In the genomic region with DNA sequence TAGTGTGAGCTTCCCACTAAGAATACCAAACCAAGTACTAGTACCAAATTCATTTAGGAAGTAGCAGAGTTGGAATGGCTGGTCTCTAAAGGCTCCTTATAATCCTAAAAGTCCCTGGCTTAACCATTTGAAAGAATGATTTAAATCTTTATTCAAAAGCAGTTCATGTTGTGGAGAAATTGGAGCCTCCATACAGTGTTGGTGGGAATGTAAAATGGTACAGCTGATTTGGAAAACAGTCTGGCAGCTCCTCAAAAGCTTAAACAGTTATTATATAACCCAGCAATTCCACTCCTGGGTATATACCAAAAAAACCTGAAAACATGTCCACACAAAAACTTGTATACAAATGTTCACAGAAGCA, we compare ENCODE assay signal across 11 cellular contexts. TPM values are rescaled to one million over a fixed set of nuclear protein-coding genes. Genes with fewer than 3 reads are reported as not detected.
A peak's percentile ranks its signal among the peaks of the same experiment; 100 is the strongest.
DNase-seq lines count a peak whose midpoint lies in the region; ATAC-seq, FAIRE-seq and TF ChIP-seq lines count a peak whose summit lies in the region.
"Had no signal": no experiment of that assay in that cellular context is flagged by ENCODE, and none has a peak within 500 bp of the region (broad histone marks: within the 10 kb centered on the region; RNA-seq: fewer than 3 reads in every experiment).

No MANE protein-coding gene starts in this region.

- H3K9me3 ChIP-seq in adipocyte (ENCODE audit: control insufficient read depth, low read length) (no peaks in the 10 kb centered on the region), HepG2 (ENCODE audit: low read length) (no peaks in the 10 kb centered on the region)

- H3K4me1 Mint-ChIP-seq in activated T-cell treated with anti-CD3 and anti-CD28 coated beads, Interleukin-2, amount 50 U/mL, for 72 hours (ENCODE audit: low read depth): peaks cover 55% of the 10 kb centered on the region
- peaks cover 22% of the 10 kb centered on the region for H3K4me1 Mint-ChIP-seq in stimulated activated memory B cell treated with anti-CD40 and anti-IgM and Interleukin-4, amounts not matched to agents 10 μg/mL and 1 μg/mL and 100 μg/mL, for 72 hours

- H2AFZ ChIP-seq in HepG2 (ENCODE audit: low read length): no peak overlapping the region

- H3K4me3 ChIP-seq in adipocyte (ENCODE audit: low read length) (peak overlapping the region; percentile 99), HepG2 (replicated peaks in 1 of 3; ENCODE audit: insufficient read depth in 1 of 3, low read depth in 2 of 3, low read length in 3 of 3) (peak overlapping the region; percentile 73 to 89 (median 81))

- ATAC-seq in activated T-cell treated with anti-CD3 and anti-CD28 coated beads, Interleukin-2, amount 50 U/mL, for 72 hours (replicated peaks in 1 of 2): no peak
- ATAC-seq in HepG2: no peak
- ATAC-seq in stimulated activated memory B cell treated with anti-CD40 and anti-IgM and Interleukin-4, amounts not matched to agents 10 μg/mL and 1 μg/mL and 100 μg/mL, for 72 hours: no peak
- ATAC-seq in activated CD4-positive, CD25-positive, alpha-beta regulatory T cell treated with anti-CD3 and anti-CD28 coated beads, Interleukin-2, amount 50 U/mL, for 24 hours: no peak

- peaks cover 11 to 20% of the 10 kb centered on the region in 2 donors for H3K36me3 Mint-ChIP-seq in activated T-cell treated with anti-CD3 and anti-CD28 coated beads, Interleukin-2, amount 50 U/mL, for 72 hours (ENCODE audit: insufficient read depth in 2 of 2)
- peaks cover 17% of the 10 kb centered on the region for H3K36me3 Mint-ChIP-seq in stimulated activated memory B cell treated with anti-CD40 and anti-IgM and Interleukin-4, amounts not matched to agents 10 μg/mL and 1 μg/mL and 100 μg/mL, for 72 hours

- H3K27me3 ChIP-seq in adipocyte (replicated peaks; ENCODE audit: control insufficient read depth, insufficient read depth, low read length) (no peaks in the 10 kb centered on the region), HepG2 (ENCODE audit: control insufficient read depth in 1 of 2, insufficient read depth in 2 of 2, low read length in 2 of 2) (peaks cover 0 to 5% of the 10 kb centered on the region in 2 experiments; a peak in 1 of 5 replicates)

- intact Hi-C loops in HepG2 (cut with micrococcal nuclease; ENCODE audit: unreplicated experiment): loop anchor here (10.0 kb wide), 1 partner anchor 110 kb away; the partner anchor contains the start of gene DENND4C

- H3K4me1 ChIP-seq in adipocyte (ENCODE audit: control insufficient read depth, insufficient read depth, low read length): peaks cover 51% of the 10 kb centered on the region
- H3K4me1 ChIP-seq in HepG2 (ENCODE audit: insufficient read depth, low read length): peaks cover 85% of the 10 kb centered on the region

- no peak for TF ChIP-seq POLR2A in HepG2 (IDR thresholded peaks at IDR 0.05; ENCODE audit: insufficient read depth in 1 of 2, low read depth in 2 of 2, low read length in 2 of 2)

- BruUV-seq in HepG2 (replicated peaks; lab: Mats Ljungman, UMichigan): no TSS peak

- no peak for DNase-seq in activated T-cell treated with anti-CD3 and anti-CD28 coated beads, Interleukin-2, amount 50 U/mL, for 72 hours
- no peak for DNase-seq in activated T-cell treated with anti-CD3 and anti-CD28 coated beads for 4 hours
- DNase-seq in adipocyte (ENCODE audit: low read depth): no peak
- DNase-seq in HepG2 (ENCODE audit: low spot score): no peak
- DNase-seq in epidermal melanocyte (ENCODE audit: insufficient read length, low spot score): no peak
- DNase-seq in DMS 273 treated with DMSO at 0.1 percent for 48 hours (lab: John Stamatoyannopoulos, UW): no peak
- DNase-seq: GDM1, islet precursor cell had no signal

- peak overlapping the region; percentile 96 for H3K9ac ChIP-seq in adipocyte (ENCODE audit: low read length)
- peak overlapping the region; percentile 98 for H3K9ac ChIP-seq in HepG2 (ENCODE audit: insufficient read depth, low read depth, low read length)

- TF ChIP-seq EP300 in HepG2 (IDR thresholded peaks at IDR 0.05; ENCODE audit: low read depth in 2 of 2, low read length in 2 of 2): no peak
- no peak for TF ChIP-seq EP300 in HepG2 (CRISPR knock-in tag; IDR thresholded peaks at IDR 0.05; ENCODE audit: borderline replicate concordance)

- in situ Hi-C loops in HepG2 (cut with HindIII; ENCODE audit: extremely low pct_ligation_motif_present, low pct_unique_long_range_greater_than_20kb): no loop called here

- H3K4me3 Mint-ChIP-seq in activated T-cell treated with anti-CD3 and anti-CD28 coated beads, Interleukin-2, amount 50 U/mL, for 72 hours: peak overlapping the region; percentile 50 to 87
- no peak overlapping the region for H3K4me3 Mint-ChIP-seq in stimulated activated memory B cell treated with anti-CD40 and anti-IgM and Interleukin-4, amounts not matched to agents 10 μg/mL and 1 μg/mL and 100 μg/mL, for 72 hours

- H3K27me3 Mint-ChIP-seq in activated T-cell treated with anti-CD3 and anti-CD28 coated beads, Interleukin-2, amount 50 U/mL, for 72 hours (ENCODE audit: low read depth): no peaks in the 10 kb centered on the region
- no peaks in the 10 kb centered on the region for H3K27me3 Mint-ChIP-seq in stimulated activated memory B cell treated with anti-CD40 and anti-IgM and Interleukin-4, amounts not matched to agents 10 μg/mL and 1 μg/mL and 100 μg/mL, for 72 hours

- CTCF ChIA-PET in HepG2 (lab: Yijun Ruan, JAX; ENCODE audit: low intra/inter-chr PET ratio, low total read pairs): no interaction called here

- H3K36me3 ChIP-seq in adipocyte (ENCODE audit: control insufficient read depth, insufficient read depth, low read length, severe bottlenecking) (peaks cover 70% of the 10 kb centered on the region), HepG2 (replicated peaks in 1 of 2; ENCODE audit: control insufficient read depth in 1 of 2, insufficient read depth in 2 of 2, low read length in 2 of 2) (peaks cover 18 to 67% of the 10 kb centered on the region in 2 experiments)

- peaks cover 41% of the 10 kb centered on the region for H4K20me1 ChIP-seq in HepG2 (ENCODE audit: insufficient read depth, low read length)

- peak overlapping the region; percentile 33 for H3K27ac ChIP-seq in HepG2 (ENCODE audit: extremely low read length, insufficient read depth, low read length)

- peak overlapping the region; percentile 89 for H3K27ac Mint-ChIP-seq in activated T-cell treated with anti-CD3 and anti-CD28 coated beads, Interleukin-2, amount 50 U/mL, for 72 hours
- peak overlapping the region; percentile 42 for H3K27ac Mint-ChIP-seq in stimulated activated memory B cell treated with anti-CD40 and anti-IgM and Interleukin-4, amounts not matched to agents 10 μg/mL and 1 μg/mL and 100 μg/mL, for 72 hours

- peaks cover 52% of the 10 kb centered on the region for H3K79me2 ChIP-seq in HepG2 (ENCODE audit: insufficient read depth, low read length)

- no peak for TF ChIP-seq CTCF in HepG2 (CRISPR knock-in tag; IDR thresholded peaks at IDR 0.05)

- FAIRE-seq in HepG2 (lab: Jason Lieb, UNC): no peak
- FAIRE-seq: H54 had no signal

- peak overlapping the region; percentile 94 for H3K4me2 ChIP-seq in HepG2 (ENCODE audit: low read depth, low read length)

- no peak for TF ChIP-seq RAD21 in HepG2 (CRISPR knock-in tag; IDR thresholded peaks at IDR 0.05)

- POLR2A ChIA-PET in HepG2 (lab: Yijun Ruan, JAX): interaction anchor here (1.0 to 1.8 kb wide), 2 partner anchors 11 to 28 kb away, joined by 3 to 7 read pairs; no protein-coding TSS in a partner anchor

- no peaks in the 10 kb centered on the region for H3K9me3 Mint-ChIP-seq in activated T-cell treated with anti-CD3 and anti-CD28 coated beads, Interleukin-2, amount 50 U/mL, for 72 hours
- no peaks in the 10 kb centered on the region for H3K9me3 Mint-ChIP-seq in stimulated activated memory B cell treated with anti-CD40 and anti-IgM and Interleukin-4, amounts not matched to agents 10 μg/mL and 1 μg/mL and 100 μg/mL, for 72 hours

RNA-seq across cellular contexts. Expression of gene PLIN2, which starts 2.9 kb away (rescaled TPM):
- 10 to 100 TPM; 76.4 to 84.0 TPM for total RNA-seq in activated T-cell treated with anti-CD3 and anti-CD28 coated beads, Interleukin-2, amount 50 U/mL, for 72 hours
- total RNA-seq in HepG2 (2016; rRNA removed; fragmentation: Illumina TruSeq; extraction: Trizol): 173 and 246 TPM in 2 replicates
- 50.1 and 56.5 TPM in 2 replicates for total RNA-seq in HepG2 (2016; cell fraction: cytosol; rRNA removed; fragmentation: Illumina TruSeq; extraction: Trizol; ENCODE audit: low read depth)
- total RNA-seq in HepG2 (2016; cell fraction: insoluble cytoplasmic fraction; rRNA removed; fragmentation: Illumina TruSeq; extraction: Trizol): 166 and 239 TPM in 2 replicates
- 84.9 and 96.5 TPM in 2 replicates for total RNA-seq in HepG2 (2016; cell fraction: membrane; rRNA removed; fragmentation: Illumina TruSeq; extraction: Trizol)
- 91.2 and 93.1 TPM in 2 replicates for total RNA-seq in HepG2 (2016; cell fraction: nucleus; rRNA removed; fragmentation: Illumina TruSeq; extraction: Trizol)
- polyA plus RNA-seq in HepG2 (2011; rRNA removed): 822 and 951 TPM in 2 replicates
- polyA plus RNA-seq in HepG2 (2011; cell fraction: cytosol; rRNA removed): 1,188 and 1,378 TPM in 2 replicates
- 444 and 605 TPM in 2 replicates for polyA plus RNA-seq in HepG2 (2011; cell fraction: nucleus; rRNA removed)
- 656 and 669 TPM in 2 replicates for polyA plus RNA-seq in HepG2 (2012)
- 43.1 and 46.9 TPM in 2 replicates for polyA plus RNA-seq in HepG2 (2016; cell fraction: cytosol; fragmentation: Illumina TruSeq; extraction: Trizol; ENCODE audit: low read depth)
- polyA plus RNA-seq in HepG2 (2016; cell fraction: insoluble cytoplasmic fraction; fragmentation: Illumina TruSeq; extraction: Trizol; ENCODE audit: low read depth): 237 and 238 TPM in 2 replicates
- 58.7 and 59.1 TPM in 2 replicates for polyA plus RNA-seq in HepG2 (2016; cell fraction: membrane; fragmentation: Illumina TruSeq; extraction: Trizol; ENCODE audit: low read depth)
- polyA plus RNA-seq in HepG2 (2016; cell fraction: nucleus; fragmentation: Illumina TruSeq; extraction: Trizol; ENCODE audit: insufficient read depth, low read depth): 110 and 124 TPM in 2 replicates
- polyA minus RNA-seq in HepG2 (2011; rRNA and poly(A)+ RNA removed; ENCODE audit: low replicate concordance): 19.7 and 3,602 TPM in 2 replicates
- polyA minus RNA-seq in HepG2 (2011; cell fraction: cytosol; rRNA and poly(A)+ RNA removed): 634 and 723 TPM in 2 replicates
- polyA minus RNA-seq in HepG2 (2011; cell fraction: nucleus; rRNA and poly(A)+ RNA removed): 230 and 413 TPM in 2 replicates

RNA-seq across cellular contexts. Expression of gene HAUS6, which starts 21.7 kb away (rescaled TPM):
- 10 to 100 TPM; 32.8 to 33.4 TPM for total RNA-seq in activated T-cell treated with anti-CD3 and anti-CD28 coated beads, Interleukin-2, amount 50 U/mL, for 72 hours
- 31.1 and 51.3 TPM in 2 replicates for total RNA-seq in HepG2 (2016; rRNA removed; fragmentation: Illumina TruSeq; extraction: Trizol)
- total RNA-seq in HepG2 (2016; cell fraction: cytosol; rRNA removed; fragmentation: Illumina TruSeq; extraction: Trizol; ENCODE audit: low read depth): 8.8 and 9.4 TPM in 2 replicates
- total RNA-seq in HepG2 (2016; cell fraction: insoluble cytoplasmic fraction; rRNA removed; fragmentation: Illumina TruSeq; extraction: Trizol): 28.3 and 49.0 TPM in 2 replicates
- total RNA-seq in HepG2 (2016; cell fraction: membrane; rRNA removed; fragmentation: Illumina TruSeq; extraction: Trizol): 13.2 and 16.4 TPM in 2 replicates
- total RNA-seq in HepG2 (2016; cell fraction: nucleus; rRNA removed; fragmentation: Illumina TruSeq; extraction: Trizol): 28.7 and 30.6 TPM in 2 replicates
- 6.2 and 9.8 TPM in 2 replicates for polyA plus RNA-seq in HepG2 (2011; rRNA removed)
- polyA plus RNA-seq in HepG2 (2011; cell fraction: cytosol; rRNA removed): 3.9 and 4.5 TPM in 2 replicates
- polyA plus RNA-seq in HepG2 (2011; cell fraction: nucleus; rRNA removed): 5.5 and 6.2 TPM in 2 replicates
- 8.1 and 13.3 TPM in 2 replicates for polyA plus RNA-seq in HepG2 (2012)
- polyA plus RNA-seq in HepG2 (2016; cell fraction: cytosol; fragmentation: Illumina TruSeq; extraction: Trizol; ENCODE audit: low read depth): 0.77 and 1.1 TPM in 2 replicates
- 25.0 and 27.9 TPM in 2 replicates for polyA plus RNA-seq in HepG2 (2016; cell fraction: insoluble cytoplasmic fraction; fragmentation: Illumina TruSeq; extraction: Trizol; ENCODE audit: low read depth)
- polyA plus RNA-seq in HepG2 (2016; cell fraction: membrane; fragmentation: Illumina TruSeq; extraction: Trizol; ENCODE audit: low read depth): 3.1 and 3.4 TPM in 2 replicates
- 36.4 and 41.0 TPM in 2 replicates for polyA plus RNA-seq in HepG2 (2016; cell fraction: nucleus; fragmentation: Illumina TruSeq; extraction: Trizol; ENCODE audit: insufficient read depth, low read depth)
- polyA minus RNA-seq in HepG2 (2011; rRNA and poly(A)+ RNA removed; ENCODE audit: low replicate concordance): 10.4 and 16.3 TPM in 2 replicates
- 9.9 and 12.0 TPM in 2 replicates for polyA minus RNA-seq in HepG2 (2011; cell fraction: cytosol; rRNA and poly(A)+ RNA removed)
- 21.0 and 21.8 TPM in 2 replicates for polyA minus RNA-seq in HepG2 (2011; cell fraction: nucleus; rRNA and poly(A)+ RNA removed)
